7 cellular contexts compared by ENCODE assay signal in the genomic region with DNA sequence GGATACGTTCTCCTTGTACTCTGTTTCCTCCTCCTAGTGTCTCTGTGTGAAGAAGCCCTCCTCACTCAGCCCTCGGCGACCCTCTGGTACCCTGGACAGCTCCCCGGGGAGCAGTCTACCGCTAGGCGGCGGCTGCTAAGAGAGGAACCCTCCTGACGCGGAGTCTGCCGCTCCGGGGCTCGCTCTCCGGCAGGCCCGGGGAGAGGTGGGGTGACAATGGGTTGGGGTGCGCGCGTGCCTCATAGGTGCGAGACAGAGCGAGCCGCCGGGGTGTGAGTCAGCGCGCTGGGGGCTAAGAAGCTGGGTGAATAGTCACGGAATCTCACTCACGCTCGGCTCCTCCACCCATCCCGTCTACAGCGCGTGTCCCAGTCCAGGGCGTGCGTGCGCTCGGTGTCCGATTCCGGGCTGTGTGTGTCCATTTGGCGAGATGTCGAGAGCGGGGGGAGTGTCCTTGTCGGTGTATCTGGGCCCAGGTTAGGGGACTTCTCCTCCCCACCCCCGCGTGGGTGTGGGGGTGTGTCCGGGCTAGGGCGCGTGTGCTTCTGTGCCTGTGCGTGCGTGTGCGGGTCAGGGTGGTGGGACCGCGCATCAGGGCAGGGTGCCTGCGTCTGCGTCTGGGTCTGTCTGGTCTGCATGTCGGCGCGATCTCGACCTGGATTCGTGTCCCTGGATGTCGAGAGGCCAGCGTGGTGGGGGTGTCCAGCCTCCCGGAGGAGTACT. TPM values are rescaled to one million over a fixed set of nuclear protein-coding genes. Genes with fewer than 3 reads are reported as not detected.
DNase-seq lines count a peak whose midpoint lies in the region; ATAC-seq and TF ChIP-seq lines count a peak whose summit lies in the region.

No MANE protein-coding gene starts in this region.

- TF ChIP-seq CTCF in fibroblast of lung (conservative IDR thresholded peaks at IDR 0.05 in 1 of 2, IDR thresholded peaks at IDR 0.05 in 1 of 2; ENCODE audit: low read depth in 1 of 2, low read length in 2 of 2) = peak; percentile 53 to 59

- H3K27me3 Mint-ChIP-seq in T-helper 2 cell treated with Interferon-gamma antibody and Interleukin-4, amounts not matched to agents 5 μg/mL and 100 μg/mL, for 36 hours (ENCODE audit: low read depth) = peaks cover 45% of the 10 kb centered on the region

- no peaks in the 10 kb centered on the region for H3K4me1 ChIP-seq in GM23248 (ENCODE audit: insufficient read depth)
- no peaks in the 10 kb centered on the region for H3K4me1 ChIP-seq in fibroblast of lung (ENCODE audit: control insufficient read depth, extremely low read depth, insufficient read depth, low read length)
- peaks cover 8% of the 10 kb centered on the region for H3K4me1 ChIP-seq in neuron (ENCODE audit: insufficient read depth, low read length)
- no peaks in the 10 kb centered on the region for H3K4me1 ChIP-seq in aorta (ENCODE audit: control insufficient read depth in 1 of 2, insufficient read depth in 2 of 2, low read length in 2 of 2)

- H2AFZ ChIP-seq in GM23248 (peak overlapping the region; percentile 17; the same call in 1 of the 2 replicates), fibroblast of lung (ENCODE audit: low read length) (no peak overlapping the region), neuron (ENCODE audit: low read depth, low read length) (peak overlapping the region; percentile 27)

- H3K36me3 ChIP-seq in GM23248 (ENCODE audit: low read depth) (no peaks in the 10 kb centered on the region), fibroblast of lung (ENCODE audit: control insufficient read depth, insufficient read depth, low read length) (no peaks in the 10 kb centered on the region), neuron (ENCODE audit: insufficient read depth, low read length) (no peaks in the 10 kb centered on the region), aorta (ENCODE audit: control insufficient read depth in 1 of 2, insufficient read depth in 2 of 2, low read length in 1 of 2) (no peaks in the 10 kb centered on the region)

- intact Hi-C loops in aorta (cut with DNase I) = no loop called here

- H3F3A ChIP-seq in GM23248 (ENCODE audit: insufficient read depth) = no peaks in the 10 kb centered on the region

- peaks cover 2% of the 10 kb centered on the region for H3K4me1 Mint-ChIP-seq in T-helper 2 cell treated with Interferon-gamma antibody and Interleukin-4, amounts not matched to agents 5 μg/mL and 100 μg/mL, for 36 hours (ENCODE audit: low read depth)

- no peaks in the 10 kb centered on the region for H3K9me3 ChIP-seq in GM23248 (ENCODE audit: low read depth)
- no peaks in the 10 kb centered on the region for H3K9me3 ChIP-seq in fibroblast of lung (ENCODE audit: control insufficient read depth, insufficient read depth, low read depth, low read length)
- H3K9me3 ChIP-seq in neuron (ENCODE audit: low read length) = no peaks in the 10 kb centered on the region
- no peaks in the 10 kb centered on the region for H3K9me3 ChIP-seq in aorta (ENCODE audit: control insufficient read depth, low read length)

- no peaks in the 10 kb centered on the region for H3K9me3 Mint-ChIP-seq in T-helper 2 cell treated with Interferon-gamma antibody and Interleukin-4, amounts not matched to agents 5 μg/mL and 100 μg/mL, for 36 hours

- peak overlapping the region; percentile 21 for H3K4me3 Mint-ChIP-seq in T-helper 2 cell treated with Interferon-gamma antibody and Interleukin-4, amounts not matched to agents 5 μg/mL and 100 μg/mL, for 36 hours

- no peaks in the 10 kb centered on the region for H3K36me3 Mint-ChIP-seq in T-helper 2 cell treated with Interferon-gamma antibody and Interleukin-4, amounts not matched to agents 5 μg/mL and 100 μg/mL, for 36 hours (ENCODE audit: low read depth)

- peaks cover 18% of the 10 kb centered on the region for H3K27me3 ChIP-seq in GM23248 (replicated peaks; ENCODE audit: insufficient read depth)
- H3K27me3 ChIP-seq in fibroblast of lung (ENCODE audit: control insufficient read depth, insufficient read depth, low read length) = peaks cover 7% of the 10 kb centered on the region
- H3K27me3 ChIP-seq in neuron (ENCODE audit: insufficient read depth, low read length) = peaks cover 45% of the 10 kb centered on the region
- no peaks in the 10 kb centered on the region for H3K27me3 ChIP-seq in aorta (ENCODE audit: control insufficient read depth in 1 of 2, insufficient read depth in 2 of 2, low read length in 1 of 2)

- no peak overlapping the region for H3K27ac Mint-ChIP-seq in T-helper 2 cell treated with Interferon-gamma antibody and Interleukin-4, amounts not matched to agents 5 μg/mL and 100 μg/mL, for 36 hours

- H4K20me1 ChIP-seq in GM23248 (ENCODE audit: insufficient read depth) (no peaks in the 10 kb centered on the region), fibroblast of lung (ENCODE audit: control insufficient read depth, extremely low read depth, insufficient read depth, low read length) (no peaks in the 10 kb centered on the region)

- H3K27ac ChIP-seq in GM23248 = no peak overlapping the region
- H3K27ac ChIP-seq in fibroblast of lung (ENCODE audit: insufficient read depth, low read length) = no peak overlapping the region
- no peak overlapping the region for H3K27ac ChIP-seq in aorta (ENCODE audit: low read depth in 1 of 2, low read length in 2 of 2)

- H3K4me2 ChIP-seq in GM23248 (ENCODE audit: unreplicated experiment) (peak overlapping the region; percentile 56), fibroblast of lung (ENCODE audit: extremely low read depth, insufficient read depth, low read length) (peak overlapping the region; percentile 33)

- DNase-seq in GM23248 (peak; percentile 71), fibroblast of lung (ENCODE audit: low read depth in 2 of 2) (peak; percentile 2 to 16), aorta (peak; percentile 60 to 92), NCI-H1930 (lab: John Stamatoyannopoulos, UW) (no peak)
- peak; percentile 11 for DNase-seq in T-helper 2 cell treated with Interferon-gamma antibody and Interleukin-4, amounts not matched to agents 5 μg/mL and 100 μg/mL, for 36 hours (ENCODE audit: low spot score)

- no peaks in the 10 kb centered on the region for H3K9me2 ChIP-seq in GM23248 (ENCODE audit: insufficient read depth)

- H3K79me2 ChIP-seq in GM23248 (ENCODE audit: insufficient read depth) = no peaks in the 10 kb centered on the region
- H3K79me2 ChIP-seq in fibroblast of lung (ENCODE audit: control insufficient read depth, insufficient read depth, low read length) = no peaks in the 10 kb centered on the region

- H3K9ac ChIP-seq in GM23248 (no peak overlapping the region), fibroblast of lung (ENCODE audit: insufficient read depth, low read length) (no peak overlapping the region)

- WGBS in GM23248 (ENCODE audit: low coverage in 1 of 2, low lambda C conversion rate in 2 of 2, missing lambda C conversion rate in 2 of 2), 2 experiments = 4 to 5% methylated on average over 47 to 59 of the region's 59 CpGs
- WGBS in aorta, 2 donors = 0 to 1% methylated on average over 59 of the region's 59 CpGs

- ATAC-seq in aorta (ENCODE audit: low FRiP score) (peak; percentile 73), HG03432 (IDR thresholded peaks at IDR 0.05; ENCODE audit: unreplicated experiment) (no peak)

- in situ Hi-C loops in GM23248 (cut with MboI) = no loop called here

- H3K4me3 ChIP-seq in GM23248 (peak overlapping the region; percentile 44; the same call in 1 of the 2 replicates), fibroblast of lung (replicated peaks in 1 of 4; ENCODE audit: control extremely low read depth in 1 of 4, insufficient read depth in 1 of 4, low read depth in 3 of 4, low read length in 4 of 4) (peak overlapping the region in 1 of 4 experiments; percentile 42), neuron (ENCODE audit: low read length) (peak overlapping the region; percentile 5), aorta (ENCODE audit: low read length in 2 of 2) (peak overlapping the region; percentile 50 to 70)

RNA-seq across cellular contexts. Expression of a gene that starts 0.6 kb away (rescaled TPM):
- not detected in 2 replicates for total RNA-seq in GM23248 (2014; rRNA removed; shearing (Covaris generic))
- polyA plus RNA-seq in GM23248 (2016; fragmentation: Nextera tagmentation; extraction: Ambion mirVana) (not detected in 2 replicates), fibroblast of lung (not detected in 2 replicates), aorta (10 to 100 TPM in 1 of 2 donors, under 1 TPM in 1; 0.54 to 14.7 TPM)
- total RNA-seq in fibroblast of lung (not detected in 2 replicates), aorta (10 to 100 TPM in 1 of 2 donors, 1 to 10 TPM in 1; 1.9 to 16.3 TPM)
- polyA plus RNA-seq in fibroblast of lung (2012) = not detected in 2 replicates
- polyA minus RNA-seq in fibroblast of lung (ENCODE audit: low replicate concordance) = not detected in 2 replicates

Comparison
In these comparisons a context has a peak if more than half of its experiments do, and no peak if none do; other contexts are left out.
1. DNase-seq: peak in GM23248 (single experiment), T-helper 2 cell treated with Interferon-gamma antibody and Interleukin-4, amounts not matched to agents 5 μg/mL and 100 μg/mL, for 36 hours (single experiment), fibroblast of lung (2 of 2) and aorta (2 of 2); none in NCI-H1930 (0 of 2).